ENCODE assay signal across 27 cellular contexts in genomic region chr2:9037176-9037575, GRCh38. TPM values are rescaled to one million over a fixed set of nuclear protein-coding genes. Genes with fewer than 3 reads are reported as not detected.
DNase-seq lines count a peak whose midpoint lies in the region; ATAC-seq, FAIRE-seq and TF ChIP-seq lines count a peak whose summit lies in the region.
"Had no signal": no experiment of that assay in that cellular context is flagged by ENCODE, and none has a peak within 500 bp of the region (broad histone marks: within the 10 kb centered on the region; RNA-seq: fewer than 3 reads in every experiment).

No MANE protein-coding gene starts in this region.

- H3K36me3 ChIP-seq in IMR-90 (ENCODE audit: control insufficient read depth, insufficient read depth, low read length) (no peaks in the 10 kb centered on the region), GM12878 (ENCODE audit: control insufficient read depth in 2 of 2, insufficient read depth in 2 of 2, low read length in 1 of 2) (no peaks in the 10 kb centered on the region)
- H3K36me3 ChIP-seq: BE2C, BLaER1 had no signal

- H3K4me2 ChIP-seq in IMR-90 (ENCODE audit: low read depth, low read length) (no peak overlapping the region), GM12878 (ENCODE audit: control insufficient read depth, insufficient read depth) (no peak overlapping the region)
- H3K4me2 ChIP-seq: A549, BLaER1 had no signal

- H3K79me1 ChIP-seq in IMR-90 (ENCODE audit: low read depth in 1 of 2, low read length in 2 of 2) = no peaks in the 10 kb centered on the region

- intact Hi-C loops in IMR-90 (cut with micrococcal nuclease) (no loop called here), GM12878 (cut with micrococcal nuclease; ENCODE audit: unreplicated experiment) (no loop called here)

- no peak overlapping the region for H3K18ac ChIP-seq in IMR-90 (ENCODE audit: low read depth, low read length)

- no peak overlapping the region for H2AFZ ChIP-seq in IMR-90 (replicated peaks; ENCODE audit: low read length, poor library complexity)
- H2AFZ ChIP-seq in GM12878 (ENCODE audit: control insufficient read depth, low read depth, low read length) = no peak overlapping the region

- no peak overlapping the region for H3K56ac ChIP-seq in IMR-90 (ENCODE audit: extremely low read depth, insufficient read depth, low read length)

- peak; percentile 59 for DNase-seq in AG10803 (ENCODE audit: low read depth)
- DNase-seq in IMR-90 = peak; percentile 22
- DNase-seq in GM12878 (ENCODE audit: low read depth, low spot score) = no peak
- peak; percentile 66 for DNase-seq in fibroblast of the aortic adventitia (ENCODE audit: low read depth)
- no peak for DNase-seq in stimulated activated CD4-positive, alpha-beta T cell treated with anti-CD3 and anti-CD28 coated beads, Interleukin-4, amount 100 ng/mL, for 1 hour
- no peak for DNase-seq in NK-92 treated with Interleukin-12 subunit alpha and Interleukin-12 subunit beta, amount 100 ng/mL, for 24 hours (lab: John Stamatoyannopoulos, UW)
- DNase-seq in OCI-M2 (lab: John Stamatoyannopoulos, UW; ENCODE audit: unreplicated experiment) = no peak
- no peak for DNase-seq in GM03348 (ENCODE audit: low spot score)
- DNase-seq: BE2C; C1 segment of cervical spinal cord; CD4-positive, alpha-beta memory T cell; CD4-positive, CD25-positive, alpha-beta regulatory T cell; CD8-positive, alpha-beta memory T cell; COR-L47; DMS 273 treated with DMSO at 0.1 percent for 48 hours; DMS153; DMS53; DMS79; DND-41; EL; GDM1 had no signal

- no peak for TF ChIP-seq EP300 in GM12878 (IDR thresholded peaks at IDR 0.05; ENCODE audit: borderline replicate concordance in 1 of 2, control insufficient read depth in 1 of 2, low read depth in 2 of 2, low read length in 2 of 2)

- no peaks in the 10 kb centered on the region for H3K9me1 ChIP-seq in IMR-90 (ENCODE audit: insufficient read depth, low read length)

- CTCF ChIA-PET in IMR-90 (lab: Yijun Ruan, JAX) (no interaction called here), GM12878 (lab: Yijun Ruan, JAX) (no interaction called here)

- no peak overlapping the region for H2AK5ac ChIP-seq in IMR-90 (ENCODE audit: low read depth, low read length)

- no peak overlapping the region for H4K91ac ChIP-seq in IMR-90 (ENCODE audit: insufficient read depth, low read depth, low read length)

- no peak overlapping the region for H2BK20ac ChIP-seq in IMR-90 (ENCODE audit: low read depth, low read length)

- in situ Hi-C loops in IMR-90 (cut with MboI; ENCODE audit: low sequenced_read_pairs) (no loop called here), GM12878 (cut with MboI) (no loop called here)

- RAD21 ChIA-PET in GM12878 (lab: Charles Lee; ENCODE audit: unreplicated experiment) = no interaction called here

- no peak overlapping the region for H3K14ac ChIP-seq in IMR-90 (replicated peaks; ENCODE audit: low read depth, low read length)

- H3K23ac ChIP-seq in IMR-90 (ENCODE audit: low read depth, low read length) = no peak overlapping the region

- no CpG with 5 or more reads among the region's 1 CpG for WGBS in IMR-90 (ENCODE audit: extremely low coverage in 2 of 2, insufficient read length in 1 of 2), 2 experiments
- 0% methylated on average over 1 of the region's 1 CpG for WGBS in GM12878 (ENCODE audit: insufficient coverage, insufficient replicate concordance, low lambda C conversion rate, missing lambda C conversion rate)

- no peak overlapping the region for H3K4ac ChIP-seq in IMR-90 (ENCODE audit: low read depth, low read length)

- H3K4me1 ChIP-seq in IMR-90 (ENCODE audit: control insufficient read depth, insufficient read depth, low read length) (peaks cover 3% of the 10 kb centered on the region; the same call in 1 of the 2 replicates), GM12878 (ENCODE audit: control insufficient read depth, insufficient read depth, low read length) (no peaks in the 10 kb centered on the region)
- H3K4me1 ChIP-seq: A549 had no signal

- no peak overlapping the region for H2BK15ac ChIP-seq in IMR-90 (ENCODE audit: low read depth, low read length)

- FAIRE-seq in GM12878 (lab: Jason Lieb, UNC) = no peak
- FAIRE-seq: GM12892, GM18507, GM19239 had no signal

- TF ChIP-seq CTCF in AG10803 (conservative IDR thresholded peaks at IDR 0.05; ENCODE audit: low read length) (no peak), IMR-90 (conservative IDR thresholded peaks at IDR 0.05; ENCODE audit: low read depth, low read length) (no peak), GM12878 (IDR thresholded peaks at IDR 0.05 in 2 of 3, conservative IDR thresholded peaks at IDR 0.05 in 1 of 3; ENCODE audit: control insufficient read depth in 2 of 3, extremely low read depth in 1 of 3, insufficient read depth in 1 of 3, low read depth in 3 of 3, low read length in 3 of 3) (no peak), fibroblast of the aortic adventitia (IDR thresholded peaks at IDR 0.05; ENCODE audit: insufficient read depth, low read length) (no peak)

- H3K4me3 ChIP-seq in AG10803 (ENCODE audit: low read length) (no peak overlapping the region), IMR-90 (ENCODE audit: insufficient read depth, low read depth, low read length) (no peak overlapping the region), GM12878 (no peak overlapping the region), fibroblast of the aortic adventitia (ENCODE audit: low read depth, low read length) (no peak overlapping the region)
- H3K4me3 ChIP-seq: A549, BLaER1 had no signal

- TF ChIP-seq POLR2A in IMR-90 (IDR thresholded peaks at IDR 0.05; ENCODE audit: low read depth, low read length) (no peak), GM12878 (IDR thresholded peaks at IDR 0.05; ENCODE audit: low read depth, low read length) (no peak)

- TF ChIP-seq RAD21 in IMR-90 (IDR thresholded peaks at IDR 0.05; ENCODE audit: low read length) = no peak
- TF ChIP-seq RAD21 in GM12878 (IDR thresholded peaks at IDR 0.05; ENCODE audit: insufficient read depth, low read depth, low read length) = no peak

- SMC1A ChIA-PET in GM12878 (lab: Charles Lee; ENCODE audit: uncharacterized antibody, unreplicated experiment) = no interaction called here

- no peak overlapping the region for H4K8ac ChIP-seq in IMR-90 (ENCODE audit: low read depth in 2 of 2, low read length in 2 of 2)

- no peaks in the 10 kb centered on the region for H4K20me1 ChIP-seq in IMR-90 (ENCODE audit: insufficient read depth, low read length)
- H4K20me1 ChIP-seq in GM12878 (ENCODE audit: control insufficient read depth, insufficient read depth) = no peaks in the 10 kb centered on the region
- H4K20me1 ChIP-seq: BLaER1 had no signal

- H2BK5ac ChIP-seq in IMR-90 (ENCODE audit: low read depth, low read length, poor library complexity, severe bottlenecking) = no peak overlapping the region

- H4K5ac ChIP-seq in IMR-90 (ENCODE audit: low read depth, low read length) = no peak overlapping the region

- H2AK9ac ChIP-seq in IMR-90 (replicated peaks; ENCODE audit: low read depth, low read length, poor library complexity) = no peak overlapping the region

- no TSS peak for BruUV-seq in IMR-90 (replicated peaks; lab: Mats Ljungman, UMichigan)
- BruUV-seq in GM12878 (replicated peaks; lab: Mats Ljungman, UMichigan) = no TSS peak

- no peaks in the 10 kb centered on the region for H3K79me2 ChIP-seq in GM12878 (ENCODE audit: control insufficient read depth, insufficient read depth, low read length)

- no peak; the same call in 1 of the 2 replicates for ATAC-seq in IMR-90 (ENCODE audit: low read depth)
- ATAC-seq in GM12878 = no peak
- ATAC-seq: A549 had no signal

- H3K27ac ChIP-seq in IMR-90 (ENCODE audit: insufficient read depth, low read length) = no peak overlapping the region; the same call in 1 of the 2 replicates
- H3K27ac ChIP-seq in GM12878 (ENCODE audit: control insufficient read depth, insufficient read depth) = no peak overlapping the region
- H3K27ac ChIP-seq: 22Rv1, A549, BLaER1 had no signal

- H2BK120ac ChIP-seq in IMR-90 (ENCODE audit: low read depth, low read length) = no peak overlapping the region

- H3K27me3 ChIP-seq in IMR-90 (ENCODE audit: control insufficient read depth, insufficient read depth, low read length) = no peaks in the 10 kb centered on the region
- no peaks in the 10 kb centered on the region for H3K27me3 ChIP-seq in GM12878 (replicated peaks in 1 of 2; ENCODE audit: control insufficient read depth in 2 of 2, insufficient read depth in 2 of 2, low read length in 1 of 2)
- H3K27me3 ChIP-seq: BE2C, BLaER1 had no signal

- H3K9me3 ChIP-seq in IMR-90 (ENCODE audit: control insufficient read depth, insufficient read depth, low read length) (no peaks in the 10 kb centered on the region), GM12878 (replicated peaks; ENCODE audit: control insufficient read depth, insufficient read depth, low read length) (no peaks in the 10 kb centered on the region; the same call in 2 of the 3 replicates)
- H3K9me3 ChIP-seq: A549, BE2C had no signal

- POLR2A ChIA-PET in IMR-90 (lab: Charles Lee; ENCODE audit: unreplicated experiment) (no interaction called here), GM12878 (lab: Charles Lee) (no interaction called here)

- H3K9ac ChIP-seq in IMR-90 (ENCODE audit: low read depth, low read length) = no peak overlapping the region
- no peak overlapping the region for H3K9ac ChIP-seq in GM12878 (ENCODE audit: control insufficient read depth, insufficient read depth, low read length)
- H3K9ac ChIP-seq: BLaER1 had no signal

- dilution Hi-C loops in IMR-90 (cut with HindIII; ENCODE audit: low sequenced_read_pairs, unreplicated experiment) = no loop called here

RNA-seq across cellular contexts. Expression of gene MBOAT2, which starts 33.7 kb away (rescaled TPM):
- 91.7 and 102 TPM in 2 replicates for total RNA-seq in IMR-90 (2012; rRNA removed)
- 33.0 and 33.9 TPM in 2 replicates for polyA plus RNA-seq in IMR-90 (2012; rRNA removed)
- 6.0 and 6.4 TPM in 2 replicates for polyA plus RNA-seq in IMR-90 (2012; cell fraction: cytosol; rRNA removed)
- 30.6 and 203 TPM in 2 replicates for polyA plus RNA-seq in IMR-90 (2012; cell fraction: nucleus; rRNA removed; ENCODE audit: low replicate concordance)
- total RNA-seq in GM12878 (2013; cell fraction: nucleolus; rRNA removed) = 38.6 and 46.9 TPM in 2 replicates
- 1.2 and 1.6 TPM in 2 replicates for total RNA-seq in GM12878 (2014; rRNA removed)
- total RNA-seq in GM12878 (2014; rRNA removed; fragmentation: Illumina TruSeq; extraction: Trizol) = 1.8 TPM in 2 replicates
- total RNA-seq in GM12878 (2021) = 1.5 and 2.1 TPM in 2 replicates
- 1.5 TPM for polyA plus RNA-seq in GM12878 (2011; ENCODE audit: low read depth)
- polyA plus RNA-seq in GM12878 (2011; rRNA removed) = 40.6 and 48.2 TPM in 2 replicates
- polyA plus RNA-seq in GM12878 (2011; cell fraction: cytosol; rRNA removed) = 17.4 and 17.6 TPM in 2 replicates
- polyA plus RNA-seq in GM12878 (2011; cell fraction: nucleus; rRNA removed) = 78.0 and 79.8 TPM in 2 replicates
- polyA plus RNA-seq in GM12878 (2012) = 3.7 and 4.3 TPM in 2 replicates
- polyA plus RNA-seq in GM12878 (2014; fragmentation: Illumina TruSeq; extraction: Trizol) = 1.9 and 3.3 TPM in 2 replicates
- 1 to 10 TPM in 1 of 2 experiments, under 1 TPM in 1; 0.08 to 1.3 TPM for polyA plus RNA-seq in GM12878 (2014; fragmentation: Nextera tagmentation; extraction: Ambion mirVana)
- 2.0 and 2.6 TPM in 2 replicates for polyA plus RNA-seq in GM12878 (2014; rRNA removed)
- polyA plus RNA-seq in GM12878 (2016; fragmentation: Nextera tagmentation; extraction: Ambion mirVana) = 1 to 10 TPM; 1.2 to 1.7 TPM
- 33.9 and 37.0 TPM in 2 replicates for polyA minus RNA-seq in GM12878 (2011; rRNA and poly(A)+ RNA removed)
- polyA minus RNA-seq in GM12878 (2011; cell fraction: cytosol; rRNA and poly(A)+ RNA removed) = 10.3 and 12.8 TPM in 2 replicates
- 14.0 and 35.6 TPM in 2 replicates for polyA minus RNA-seq in GM12878 (2011; cell fraction: nucleus; rRNA and poly(A)+ RNA removed)
- total RNA-seq in fibroblast of the aortic adventitia (ENCODE audit: low replicate concordance) = 18.1 and 37.1 TPM in 2 replicates

Comparison
In these comparisons a context has a peak if more than half of its experiments do, and no peak if none do; other contexts are left out.
1. DNase-seq: peak in AG10803 (single experiment), IMR-90 (single experiment) and fibroblast of the aortic adventitia (single experiment); none in GM12878 (single experiment), stimulated activated CD4-positive, alpha-beta T cell treated with anti-CD3 and anti-CD28 coated beads, Interleukin-4, amount 100 ng/mL, for 1 hour (single experiment), NK-92 treated with Interleukin-12 subunit alpha and Interleukin-12 subunit beta, amount 100 ng/mL, for 24 hours (single experiment), OCI-M2 (single experiment) and GM03348 (single experiment).